ENCODE assay signal across 8 cellular contexts in genomic region chr5:132426525-132427138, GRCh38. TPM values are rescaled to one million over a fixed set of nuclear protein-coding genes. Genes with fewer than 3 reads are reported as not detected.
DNase-seq lines count a peak whose midpoint lies in the region; ATAC-seq and TF ChIP-seq lines count a peak whose summit lies in the region.

No MANE protein-coding gene starts in this region.

- H3K36me3 ChIP-seq in ascending aorta, result peaks cover 0 to 9% of the 10 kb centered on the region in 2 donors

- H3K4me3 ChIP-seq in ascending aorta, result no peak overlapping the region

- H3K36me3 Mint-ChIP-seq in T-helper 1 cell treated with Interleukin-12 subunit alpha and Interleukin-12 subunit beta and Interleukin-4 antibody, amounts not matched to agents 30 μg/mL and 1 μg/mL, for 36 hours (ENCODE audit: low read depth), result peaks cover 57% of the 10 kb centered on the region

- ATAC-seq in GM19395 (IDR thresholded peaks at IDR 0.05; ENCODE audit: unreplicated experiment), result peak; percentile 46

- DNase-seq in HS-27A (ENCODE audit: low read depth), result peak; percentile 73
- peak; percentile 81 to 93 for DNase-seq in ascending aorta (ENCODE audit: low spot score in 2 of 2)
- DNase-seq in iris pigment epithelial cell (ENCODE audit: low read depth), result peak; percentile 98
- DNase-seq in stimulated activated CD4-positive, alpha-beta T cell treated with anti-CD3 and anti-CD28 coated beads, Interleukin-2, amount 100 ng/mL, for 4 hours (ENCODE audit: low read depth), result peak; percentile 30
- no peak for DNase-seq in medulla oblongata (ENCODE audit: extremely low spot score)

- peaks cover 88% of the 10 kb centered on the region for H3K4me1 Mint-ChIP-seq in T-helper 1 cell treated with Interleukin-12 subunit alpha and Interleukin-12 subunit beta and Interleukin-4 antibody, amounts not matched to agents 30 μg/mL and 1 μg/mL, for 36 hours (ENCODE audit: low read depth)

- H3K27me3 ChIP-seq in ascending aorta, result no peaks in the 10 kb centered on the region

- intact Hi-C loops in ascending aorta (cut with DNase I), result no loop called here

- H3K4me1 ChIP-seq in ascending aorta, result peaks cover 24 to 66% of the 10 kb centered on the region in 2 donors

- peak overlapping the region; percentile 82 for H3K4me3 Mint-ChIP-seq in T-helper 1 cell treated with Interleukin-12 subunit alpha and Interleukin-12 subunit beta and Interleukin-4 antibody, amounts not matched to agents 30 μg/mL and 1 μg/mL, for 36 hours

- no peak; the same call in 1 of the 2 replicates for TF ChIP-seq CTCF in C4-2B (conservative IDR thresholded peaks at IDR 0.05)
- peak; percentile 15 to 42 (median 24) for TF ChIP-seq CTCF in ascending aorta (IDR thresholded peaks at IDR 0.05)

- no peaks in the 10 kb centered on the region for H3K9me3 Mint-ChIP-seq in T-helper 1 cell treated with Interleukin-12 subunit alpha and Interleukin-12 subunit beta and Interleukin-4 antibody, amounts not matched to agents 30 μg/mL and 1 μg/mL, for 36 hours

- H3K27ac ChIP-seq in C4-2B (peak overlapping the region; percentile 1; the same call in 1 of the 2 replicates), ascending aorta (peak overlapping the region; percentile 55 to 61)

- peak overlapping the region; percentile 99 for H3K27ac Mint-ChIP-seq in T-helper 1 cell treated with Interleukin-12 subunit alpha and Interleukin-12 subunit beta and Interleukin-4 antibody, amounts not matched to agents 30 μg/mL and 1 μg/mL, for 36 hours

- H3K9me3 ChIP-seq in ascending aorta, result no peaks in the 10 kb centered on the region

- no peaks in the 10 kb centered on the region for H3K27me3 Mint-ChIP-seq in T-helper 1 cell treated with Interleukin-12 subunit alpha and Interleukin-12 subunit beta and Interleukin-4 antibody, amounts not matched to agents 30 μg/mL and 1 μg/mL, for 36 hours (ENCODE audit: low read depth)

RNA-seq across cellular contexts. Expression of gene SLC22A5, which starts 57.1 kb away (rescaled TPM):
- total RNA-seq in ascending aorta, result 11.9 TPM
